In the genomic region with DNA sequence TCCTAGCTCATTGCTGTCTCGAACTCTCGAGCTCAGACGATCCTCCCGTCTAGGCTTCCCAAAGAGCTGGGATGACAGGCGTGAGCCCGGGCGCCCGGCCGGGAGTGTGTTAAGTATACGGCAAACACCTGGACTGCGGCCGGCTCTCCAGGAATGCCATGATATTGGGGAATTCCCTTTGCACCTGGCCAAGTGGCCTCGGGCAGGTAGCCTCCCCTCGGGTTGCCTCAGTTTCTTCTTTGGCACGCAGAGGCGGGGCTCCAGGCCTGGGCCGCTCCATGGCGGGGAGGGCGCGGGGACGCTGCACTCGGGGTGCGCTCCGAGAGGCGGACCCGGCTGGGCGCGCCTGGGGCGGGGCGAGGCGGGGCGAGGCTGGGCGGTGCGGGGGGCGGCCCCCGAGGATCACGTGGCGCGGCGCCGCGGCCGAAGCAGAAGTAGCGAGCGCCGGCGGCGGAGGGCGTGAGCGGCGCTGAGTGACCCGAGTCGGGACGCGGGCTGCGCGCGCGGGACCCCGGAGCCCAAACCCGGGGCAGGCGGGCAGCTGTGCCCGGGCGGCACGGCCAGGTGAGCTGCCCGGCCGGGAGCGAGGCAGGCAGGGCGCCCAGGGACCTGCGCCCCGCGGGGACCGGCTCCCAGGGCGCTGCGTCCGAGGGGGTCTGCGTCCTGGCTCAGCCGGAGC, we compare ENCODE assay signal across 8 cellular contexts. TPM values are rescaled to one million over a fixed set of nuclear protein-coding genes. Genes with fewer than 3 reads are reported as not detected.
DNase-seq lines count a peak whose midpoint lies in the region; ATAC-seq and TF ChIP-seq lines count a peak whose summit lies in the region.

A gene (plus strand): TSS at position 431 of the 679 bp plus-strand sequence. CDS start 6,699 bp downstream, outside the sequence.

- no peak for TF ChIP-seq CTCF in glutamatergic neuron (IDR thresholded peaks at IDR 0.05; ENCODE audit: partially characterized antibody, unreplicated experiment)

- H2BK120ac ChIP-seq in trophoblast cell (ENCODE audit: insufficient read depth, low read length, poor library complexity): no peak within 1 kb of the TSS

- ATAC-seq in CD4-positive, CD25-positive, alpha-beta regulatory T cell (ENCODE audit: low read depth in 2 of 2): peak; percentile 80 to 83
- ATAC-seq in GM19324 (IDR thresholded peaks at IDR 0.05; ENCODE audit: low FRiP score, unreplicated experiment): peak; percentile 88
- ATAC-seq in HG03378 (IDR thresholded peaks at IDR 0.05; ENCODE audit: unreplicated experiment): peak; percentile 64

- peak within 1 kb of the TSS; percentile 67 for H3K4me2 ChIP-seq in trophoblast cell (ENCODE audit: low read length)

- peak within 1 kb of the TSS; percentile 82 for H2AFZ ChIP-seq in trophoblast cell (ENCODE audit: insufficient read depth, low read length, poor library complexity)

- H3K9ac ChIP-seq in trophoblast cell (ENCODE audit: low read length): no peak within 1 kb of the TSS

- H3K18ac ChIP-seq in trophoblast cell (ENCODE audit: low read length): no peak within 1 kb of the TSS

- H3K4me3 ChIP-seq in CD4-positive, CD25-positive, alpha-beta regulatory T cell (ENCODE audit: low read depth, low read length): no peak within 1 kb of the TSS
- peak within 1 kb of the TSS; percentile 76 for H3K4me3 ChIP-seq in trophoblast cell (ENCODE audit: low read depth, low read length)

- H3K27ac Mint-ChIP-seq in CD4-positive, CD25-positive, alpha-beta regulatory T cell: peak within 1 kb of the TSS in 1 of 3 donors; percentile 63
- no peak within 1 kb of the TSS for H3K27ac Mint-ChIP-seq in glutamatergic neuron (ENCODE audit: unreplicated experiment)

- no peak within 1 kb of the TSS for H3K23ac ChIP-seq in trophoblast cell (ENCODE audit: low read length)

- no peaks in the 10 kb centered on the region for H3K36me3 ChIP-seq in CD4-positive, CD25-positive, alpha-beta regulatory T cell (ENCODE audit: control insufficient read depth, insufficient read depth, low read length)
- H3K36me3 ChIP-seq in trophoblast cell (ENCODE audit: control insufficient read depth in 1 of 2, insufficient read depth in 2 of 2, low read length in 2 of 2): no peaks in the 10 kb centered on the region

- H3K4me3 Mint-ChIP-seq in CD4-positive, CD25-positive, alpha-beta regulatory T cell: peak within 1 kb of the TSS; percentile 33 to 81 (median 78)
- H3K4me3 Mint-ChIP-seq in glutamatergic neuron (ENCODE audit: unreplicated experiment): peak within 1 kb of the TSS; percentile 84

- H3K27me3 Mint-ChIP-seq in CD4-positive, CD25-positive, alpha-beta regulatory T cell: peaks cover 64% of the 10 kb centered on the region
- peaks cover 12% of the 10 kb centered on the region for H3K27me3 Mint-ChIP-seq in glutamatergic neuron (ENCODE audit: unreplicated experiment)

- peaks cover 2% of the 10 kb centered on the region for H3K79me1 ChIP-seq in trophoblast cell (ENCODE audit: low read length)

- H3K4me1 ChIP-seq in CD4-positive, CD25-positive, alpha-beta regulatory T cell (ENCODE audit: control insufficient read depth, insufficient read depth, low read length, poor library complexity, severe bottlenecking): peaks cover 8% of the 10 kb centered on the region
- H3K4me1 ChIP-seq in trophoblast cell (ENCODE audit: control insufficient read depth in 1 of 2, insufficient read depth in 2 of 2, low read length in 2 of 2): peaks cover 0 to 9% of the 10 kb centered on the region in 2 experiments

- no peaks in the 10 kb centered on the region for H3K9me3 Mint-ChIP-seq in CD4-positive, CD25-positive, alpha-beta regulatory T cell
- H3K9me3 Mint-ChIP-seq in glutamatergic neuron (ENCODE audit: unreplicated experiment): no peaks in the 10 kb centered on the region

- no peak within 1 kb of the TSS for H4K12ac ChIP-seq in trophoblast cell (ENCODE audit: low read depth, low read length)

- DNase-seq in CD4-positive, CD25-positive, alpha-beta regulatory T cell: peak; percentile 15 to 62 (median 30)
- DNase-seq in RPMI7951 (ENCODE audit: low read depth): peak; percentile 47
- DNase-seq in activated effector memory CD4-positive, alpha-beta T cell treated with Interleukin-2 at 50 U/mL for 16 hours: peak; percentile 58
- DNase-seq in glutamatergic neuron: peak; percentile 72
- peak; percentile 58 to 75 for DNase-seq in trophoblast cell
- peak; percentile 75 for DNase-seq in ureter (ENCODE audit: low spot score)

- H3K9me3 ChIP-seq in CD4-positive, CD25-positive, alpha-beta regulatory T cell (ENCODE audit: control insufficient read depth in 2 of 2, low read length in 2 of 2): no peaks in the 10 kb centered on the region
- H3K9me3 ChIP-seq in trophoblast cell (ENCODE audit: insufficient read depth, low read depth, low read length): peaks cover 5% of the 10 kb centered on the region

- H2AK5ac ChIP-seq in trophoblast cell (ENCODE audit: low read length): no peak within 1 kb of the TSS

- peaks cover 7% of the 10 kb centered on the region for H3K27me3 ChIP-seq in CD4-positive, CD25-positive, alpha-beta regulatory T cell (ENCODE audit: control insufficient read depth, insufficient read depth, low read length)
- peaks cover 19% of the 10 kb centered on the region for H3K27me3 ChIP-seq in trophoblast cell (ENCODE audit: insufficient read depth, low read length)

- H4K8ac ChIP-seq in trophoblast cell (ENCODE audit: low read depth, low read length): peak within 1 kb of the TSS; percentile 31

- H4K91ac ChIP-seq in trophoblast cell (ENCODE audit: low read depth, low read length): no peak within 1 kb of the TSS

- H2BK12ac ChIP-seq in trophoblast cell (ENCODE audit: low read length): no peak within 1 kb of the TSS

- H2BK5ac ChIP-seq in trophoblast cell (ENCODE audit: low read depth, low read length, poor library complexity): no peak within 1 kb of the TSS

- H3K4me1 Mint-ChIP-seq in CD4-positive, CD25-positive, alpha-beta regulatory T cell: peaks cover 0 to 20% (median 8%) of the 10 kb centered on the region in 4 donors
- peaks cover 2% of the 10 kb centered on the region for H3K4me1 Mint-ChIP-seq in glutamatergic neuron (ENCODE audit: low read depth, unreplicated experiment)

- H3K36me3 Mint-ChIP-seq in CD4-positive, CD25-positive, alpha-beta regulatory T cell: no peaks in the 10 kb centered on the region
- peaks cover 3% of the 10 kb centered on the region for H3K36me3 Mint-ChIP-seq in glutamatergic neuron (ENCODE audit: unreplicated experiment)

- H3K4ac ChIP-seq in trophoblast cell (ENCODE audit: low read depth, low read length): no peak within 1 kb of the TSS

- no peaks in the 10 kb centered on the region for H3K79me2 ChIP-seq in trophoblast cell (ENCODE audit: control insufficient read depth, insufficient read depth, low read length, poor library complexity)

- H3K27ac ChIP-seq in CD4-positive, CD25-positive, alpha-beta regulatory T cell (ENCODE audit: insufficient read depth, low read length, poor library complexity, severe bottlenecking): no peak within 1 kb of the TSS
- no peak within 1 kb of the TSS for H3K27ac ChIP-seq in trophoblast cell (ENCODE audit: low read depth, low read length)

- H3K14ac ChIP-seq in trophoblast cell (ENCODE audit: low read length): no peak within 1 kb of the TSS

- WGBS in trophoblast cell (ENCODE audit: extremely low coverage, insufficient coverage, insufficient read length): no CpG with 5 or more reads among the region's 78 CpGs

RNA-seq across cellular contexts. Expression of the gene that starts here (rescaled TPM):
- total RNA-seq in CD4-positive, CD25-positive, alpha-beta regulatory T cell: 3.8 TPM
- polyA plus RNA-seq in CD4-positive, CD25-positive, alpha-beta regulatory T cell: 1 to 10 TPM in 2 of 4 donors, under 1 TPM in 1, not detected in 1; 0.59 to 1.5 (median 1.1) TPM
- total RNA-seq in RPMI7951 (2014; rRNA removed; shearing (Covaris generic)): 0.10 and 0.36 TPM in 2 replicates
- total RNA-seq in glutamatergic neuron (ENCODE audit: unreplicated experiment) (0.49 TPM), ureter (37.6 TPM)
- 0.68 and 0.85 TPM in 2 replicates for polyA plus RNA-seq in trophoblast cell (2013)

Comparison
In these comparisons a context has a peak if more than half of its experiments do, and no peak if none do; other contexts are left out.
1. Peak in DNase-seq in RPMI7951; RNA of the gene not detected or under 1 TPM.
2. Peak in DNase-seq in glutamatergic neuron; RNA of the gene not detected or under 1 TPM.